Comparison of ENCODE assay signal across 24 cellular contexts in genomic region chr2:107804608-107805498, GRCh38. TPM values are rescaled to one million over a fixed set of nuclear protein-coding genes. Genes with fewer than 3 reads are reported as not detected.
DNase-seq lines count a peak whose midpoint lies in the region; ATAC-seq, FAIRE-seq and TF ChIP-seq lines count a peak whose summit lies in the region.
"Had no signal": no experiment of that assay in that cellular context is flagged by ENCODE, and none has a peak within 500 bp of the region (broad histone marks: within the 10 kb centered on the region; RNA-seq: fewer than 3 reads in every experiment).

No MANE protein-coding gene starts in this region.

- no peak overlapping the region for H3K4me3 ChIP-seq in K562
- H3K4me3 ChIP-seq in neural progenitor cell = no peak overlapping the region
- H3K4me3 ChIP-seq: A549, GM23248 had no signal

- H3K9me3 Mint-ChIP-seq in neural progenitor cell = no peaks in the 10 kb centered on the region

- no peak overlapping the region for H2AFZ ChIP-seq in K562 (ENCODE audit: low read depth, low read length)
- no peak overlapping the region for H2AFZ ChIP-seq in neural progenitor cell (replicated peaks)
- H2AFZ ChIP-seq: GM23248 had no signal

- intact Hi-C loops in K562 (cut with micrococcal nuclease) = loop anchor here (10.0 kb wide), 1 partner anchor 230 kb away; no protein-coding TSS in a partner anchor

- TF ChIP-seq CTCF in K562 (IDR thresholded peaks at IDR 0.05 in 2 of 3, conservative IDR thresholded peaks at IDR 0.05 in 1 of 3; ENCODE audit: insufficient read depth in 2 of 3, low read depth in 1 of 3, low read length in 3 of 3) (no peak), neural progenitor cell (IDR thresholded peaks at IDR 0.05) (no peak)

- FAIRE-seq in K562 (lab: Jason Lieb, UNC) = peak; percentile 65
- FAIRE-seq: A549, GM18507 had no signal

- no peak overlapping the region for H3K4me3 Mint-ChIP-seq in neural progenitor cell
- H3K4me3 Mint-ChIP-seq: CD4-positive, alpha-beta memory T cell; H9; HFFc6 had no signal

- POLR2A ChIA-PET in K562 (lab: Yijun Ruan, JAX) = no interaction called here

- no peaks in the 10 kb centered on the region for H3K79me2 ChIP-seq in K562 (ENCODE audit: control insufficient read depth, insufficient read depth, low read length)
- H3K79me2 ChIP-seq in neural progenitor cell (ENCODE audit: low read depth) = no peaks in the 10 kb centered on the region

- no peak for TF ChIP-seq POLR2A in K562 (conservative IDR thresholded peaks at IDR 0.05)

- H3K27ac Mint-ChIP-seq in neural progenitor cell = no peak overlapping the region
- H3K27ac Mint-ChIP-seq: CD4-positive, alpha-beta memory T cell; H9; HFFc6 had no signal

- ATAC-seq in K562 = no peak
- ATAC-seq: A549 had no signal

- peak; percentile 44 for DNase-seq in D341Med (ENCODE audit: low spot score)
- peak; percentile 10 for DNase-seq in ELR (ENCODE audit: low read depth)
- DNase-seq in K562 (ENCODE audit: extremely low read depth in 1 of 4, low spot score in 3 of 4) = no peak
- DNase-seq in neural progenitor cell (ENCODE audit: low spot score) = peak; percentile 8
- DNase-seq in T-helper 9 cell = no peak
- no peak for DNase-seq in AG08396 (ENCODE audit: low spot score)
- no peak for DNase-seq in NOMO-1 treated with dmso at 0.1 percent for 144 hours (lab: John Stamatoyannopoulos, UW; ENCODE audit: unreplicated experiment)
- DNase-seq: C1 segment of cervical spinal cord; CD4-positive, alpha-beta memory T cell; COR-L47; DMS79 treated with DMSO at 0.1 percent for 48 hours; GM23248; H9; HFFc6; KG1; MM.1S; NCI-H1417 treated with DMSO at 0.1 percent for 48 hours; NCI-H1694 treated with DMSO at 0.1 percent for 48 hours; NCI-H2081; NCI-H2171 treated with DMSO at 0.1 percent for 48 hours; NCI-H526 treated with DMSO at 0.1 percent for 48 hours had no signal

- H3K27me3 ChIP-seq in K562 (ENCODE audit: control insufficient read depth in 2 of 2, insufficient read depth in 2 of 2, low read length in 2 of 2) = peaks cover 1 to 15% of the 10 kb centered on the region in 2 experiments; a peak in 2 of 5 replicates
- no peaks in the 10 kb centered on the region for H3K27me3 ChIP-seq in neural progenitor cell

- H4K20me1 ChIP-seq in K562 (replicated peaks; ENCODE audit: control insufficient read depth, insufficient read depth, low read length) = no peaks in the 10 kb centered on the region
- H4K20me1 ChIP-seq in neural progenitor cell (ENCODE audit: low read depth) = no peaks in the 10 kb centered on the region

- WGBS in K562 (ENCODE audit: insufficient coverage, low coverage, missing lambda C conversion rate) = under 1% methylated on average over 6 of the region's 6 CpGs

- no peaks in the 10 kb centered on the region for H3K9me1 ChIP-seq in K562 (ENCODE audit: control insufficient read depth, insufficient read depth, low read length)

- no peaks in the 10 kb centered on the region for H3K36me3 Mint-ChIP-seq in neural progenitor cell
- H3K36me3 Mint-ChIP-seq: CD4-positive, alpha-beta memory T cell had no signal

- H3F3A ChIP-seq in neural progenitor cell (ENCODE audit: low read depth) = no peaks in the 10 kb centered on the region

- no TSS peak for BruUV-seq in K562 (replicated peaks; lab: Mats Ljungman, UMichigan)

- TF ChIP-seq RAD21 in K562 (CRISPR knock-in tag; conservative IDR thresholded peaks at IDR 0.05 in 1 of 2, IDR thresholded peaks at IDR 0.05 in 1 of 2) = no peak

- H3K36me3 ChIP-seq in K562 (ENCODE audit: control insufficient read depth, insufficient read depth, low read length) (no peaks in the 10 kb centered on the region), neural progenitor cell (no peaks in the 10 kb centered on the region)

- H3K4me1 ChIP-seq in K562 (replicated peaks in 1 of 2; ENCODE audit: control insufficient read depth in 2 of 2, insufficient read depth in 2 of 2, low read length in 2 of 2) (no peaks in the 10 kb centered on the region), neural progenitor cell (no peaks in the 10 kb centered on the region)

- CTCF ChIA-PET in K562 (lab: Yijun Ruan, JAX; ENCODE audit: low intra/inter-chr PET ratio) = no interaction called here

- no peak for TF ChIP-seq EP300 in K562 (IDR thresholded peaks at IDR 0.05; ENCODE audit: low read length)

- H3K9me3 ChIP-seq in K562 (replicated peaks; ENCODE audit: control insufficient read depth, insufficient read depth, low read depth, low read length) = no peaks in the 10 kb centered on the region
- H3K9me3 ChIP-seq in neural progenitor cell (ENCODE audit: low read depth) = no peaks in the 10 kb centered on the region
- H3K9me3 ChIP-seq: A549 had no signal

- in situ Hi-C loops in K562 (cut with MboI) = loop anchor here (25.0 kb wide), 2 partner anchors 132 to 218 kb away; no protein-coding TSS in a partner anchor

- H3K27ac ChIP-seq in K562 (ENCODE audit: extremely low read depth, low read depth, low read length) = no peak overlapping the region
- H3K27ac ChIP-seq in neural progenitor cell = no peak overlapping the region
- H3K27ac ChIP-seq: A549, GM23248 had no signal

- H3K27me3 Mint-ChIP-seq in neural progenitor cell (ENCODE audit: insufficient read depth, low read depth) = no peaks in the 10 kb centered on the region
- H3K27me3 Mint-ChIP-seq: CD4-positive, alpha-beta memory T cell had no signal

- peaks cover 5% of the 10 kb centered on the region for H3K4me1 Mint-ChIP-seq in neural progenitor cell
- H3K4me1 Mint-ChIP-seq: CD4-positive, alpha-beta memory T cell had no signal

- H3K9ac ChIP-seq in K562 (ENCODE audit: insufficient read depth in 1 of 2, low read depth in 2 of 2, low read length in 2 of 2) = no peak overlapping the region
- H3K9ac ChIP-seq in neural progenitor cell = no peak overlapping the region
- H3K9ac ChIP-seq: GM23248 had no signal

- H3K4me2 ChIP-seq in K562 (ENCODE audit: insufficient read depth, low read length) (no peak overlapping the region), neural progenitor cell (no peak overlapping the region)
- H3K4me2 ChIP-seq: A549 had no signal

TF ChIP-seq in K562, 482 proteins besides CTCF, POLR2A, EP300 and RAD21:
- TF ChIP-seq PML (IDR thresholded peaks at IDR 0.05; ENCODE audit: low read length) (no peak), NBN (IDR thresholded peaks at IDR 0.05; ENCODE audit: low read depth) (no peak), ZBTB7A (IDR thresholded peaks at IDR 0.05; ENCODE audit: borderline replicate concordance, control insufficient read depth, low read depth, low read length) (no peak), MED1 (CRISPR knock-in tag; IDR thresholded peaks at IDR 0.05; ENCODE audit: borderline replicate concordance) (no peak), NFE2 (IDR thresholded peaks at IDR 0.05; ENCODE audit: low read depth) (no peak), KDM5B (IDR thresholded peaks at IDR 0.05; ENCODE audit: insufficient replicate concordance, low read depth, low read length) (no peak), ZNF384 (IDR thresholded peaks at IDR 0.05; ENCODE audit: low read depth, low read length) (no peak), THAP7 (CRISPR knock-in tag; IDR thresholded peaks at IDR 0.05) (no peak), ZNF668 (CRISPR knock-in tag; IDR thresholded peaks at IDR 0.05) (no peak), ETV5 (CRISPR knock-in tag; IDR thresholded peaks at IDR 0.05; ENCODE audit: low read depth) (no peak)

RNA-seq across cellular contexts. Expression of gene RGPD4, which starts 21.8 kb away (rescaled TPM):
- 0.09 TPM in 1 of 2 replicates, not detected in the other for total RNA-seq in K562 (2011; cell fraction: chromatin; rRNA removed; ENCODE audit: low replicate concordance)
- not detected in 2 replicates for total RNA-seq in K562 (2011; cell fraction: nucleolus; rRNA removed)
- not detected in 2 replicates for total RNA-seq in K562 (2011; cell fraction: nucleoplasm; rRNA removed)
- total RNA-seq in K562 (2014; rRNA removed) (not detected in 2 replicates), K562 (2014; rRNA removed; fragmentation: Illumina TruSeq; extraction: Trizol) (0.04 TPM in 1 of 2 replicates, not detected in the other), K562 (2015; rRNA removed; fragmentation: Illumina TruSeq; extraction: Trizol) (not detected in 2 replicates), K562 (2021) (not detected in 2 replicates), neural progenitor cell (ENCODE audit: low replicate concordance) (0.06 and 0.07 TPM in 2 replicates)
- polyA plus RNA-seq in K562 (2011; rRNA removed) (not detected in 2 replicates), K562 (2014; fragmentation: Illumina TruSeq; extraction: Trizol) (not detected in 2 replicates), K562 (2014; fragmentation: Nextera tagmentation; extraction: Ambion mirVana) (not detected), K562 (2014; rRNA removed) (not detected in 2 replicates)
- not detected in 2 replicates for polyA plus RNA-seq in K562 (2011; cell fraction: cytosol; rRNA removed)
- polyA plus RNA-seq in K562 (2011; cell fraction: nucleus; rRNA removed) = not detected in 2 replicates
- not detected in 2 replicates for polyA plus RNA-seq in K562 (2012)
- 0.03 TPM in 1 of 2 replicates, not detected in the other for polyA minus RNA-seq in K562 (2011; rRNA and poly(A)+ RNA removed)
- polyA minus RNA-seq in K562 (2011; cell fraction: cytosol; rRNA and poly(A)+ RNA removed) = not detected in 2 replicates
- not detected in 2 replicates for polyA minus RNA-seq in K562 (2011; cell fraction: nucleus; rRNA and poly(A)+ RNA removed)
- total RNA-seq: GM23248; T-helper 2 cell treated with Interferon-gamma antibody and Interleukin-4, amounts not matched to agents 100 ng/mL and 5 ng/mL, for 36 hours had no signal
- polyA plus RNA-seq: GM23248 had no signal

Comparison
In these comparisons a context has a peak if more than half of its experiments do, and no peak if none do; other contexts are left out.
1. DNase-seq: peak in D341Med (single experiment), ELR (single experiment) and neural progenitor cell (single experiment); none in K562 (0 of 4), T-helper 9 cell (single experiment), AG08396 (single experiment) and NOMO-1 treated with dmso at 0.1 percent for 144 hours (single experiment).